Comparison of ENCODE assay signal across 17 cellular contexts in genomic region chr10:111560042-111560441, GRCh38.
DNase-seq lines count a peak whose midpoint lies in the region; ATAC-seq, FAIRE-seq and TF ChIP-seq lines count a peak whose summit lies in the region.
"Had no signal": no experiment of that assay in that cellular context is flagged by ENCODE, and none has a peak within 500 bp of the region (broad histone marks: within the 10 kb centered on the region; RNA-seq: fewer than 3 reads in every experiment).

No MANE protein-coding gene starts in this region.

- no peaks in the 10 kb centered on the region for H3K36me3 Mint-ChIP-seq in natural killer cell
- H3K36me3 Mint-ChIP-seq: CD14-positive monocyte; CD8-positive, alpha-beta T cell; IgD-negative memory B cell had no signal

- H3K27me3 Mint-ChIP-seq in natural killer cell (ENCODE audit: low read depth in 2 of 2): no peaks in the 10 kb centered on the region

- intact Hi-C loops in HepG2 (cut with micrococcal nuclease; ENCODE audit: unreplicated experiment): no loop called here
- intact Hi-C loops in left lung (cut with DNase I): no loop called here
- intact Hi-C loops in natural killer cell (cut with micrococcal nuclease): no loop called here

- H3K9me3 Mint-ChIP-seq in natural killer cell: no peaks in the 10 kb centered on the region
- H3K9me3 Mint-ChIP-seq: CD8-positive, alpha-beta T cell; GM23338; IgD-negative memory B cell had no signal

- no peak overlapping the region for H3K9ac ChIP-seq in liver (ENCODE audit: low read depth in 1 of 2, low read length in 2 of 2)
- H3K9ac ChIP-seq in HepG2 (ENCODE audit: insufficient read depth, low read depth, low read length): no peak overlapping the region

- POLR2A ChIA-PET in HepG2 (lab: Yijun Ruan, JAX): no interaction called here

- no peak overlapping the region for H3K4me3 ChIP-seq in liver (ENCODE audit: low read depth in 1 of 3, low read length in 3 of 3)
- no peak overlapping the region for H3K4me3 ChIP-seq in HepG2 (replicated peaks in 1 of 3; ENCODE audit: insufficient read depth in 1 of 3, low read depth in 2 of 3, low read length in 3 of 3)
- no peak overlapping the region for H3K4me3 ChIP-seq in epithelial cell of esophagus (ENCODE audit: low read length)
- no peak overlapping the region for H3K4me3 ChIP-seq in left lung
- H3K4me3 ChIP-seq: GM23338 had no signal

- no peaks in the 10 kb centered on the region for H4K20me1 ChIP-seq in HepG2 (ENCODE audit: insufficient read depth, low read length)

- TF ChIP-seq CTCF in liver (IDR thresholded peaks at IDR 0.05; ENCODE audit: low read depth, low read length, missing input control) (no peak), HepG2 (CRISPR knock-in tag; IDR thresholded peaks at IDR 0.05) (no peak), epithelial cell of esophagus (IDR thresholded peaks at IDR 0.05; ENCODE audit: insufficient read depth, low read depth, low read length, missing control alignments) (no peak), omental fat pad (IDR thresholded peaks at IDR 0.05) (no peak), left lung (IDR thresholded peaks at IDR 0.05) (no peak), natural killer cell (IDR thresholded peaks at IDR 0.05) (no peak)

- DNase-seq in HepG2 (ENCODE audit: low spot score) (no peak), epithelial cell of esophagus (ENCODE audit: low read depth) (peak; percentile 1), omental fat pad (ENCODE audit: low spot score) (no peak), left lung (no peak), natural killer cell (no peak), COR-L47 (lab: John Stamatoyannopoulos, UW) (no peak)
- DNase-seq: 8988T; Caco-2; CD8-positive, alpha-beta T cell; DND-41; GDM1; H7; KG1 had no signal

- 28% methylated on average over 4 of the region's 4 CpGs for WGBS in liver
- WGBS in HepG2 (ENCODE audit: low lambda C conversion rate): 12% methylated on average over 4 of the region's 4 CpGs

- H3K27ac ChIP-seq in liver (ENCODE audit: low read depth in 1 of 2, low read length in 2 of 2) (no peak overlapping the region), HepG2 (ENCODE audit: extremely low read length, insufficient read depth, low read length) (no peak overlapping the region), left lung (no peak overlapping the region)

- H3K27ac Mint-ChIP-seq in natural killer cell: no peak overlapping the region
- H3K27ac Mint-ChIP-seq: CD8-positive, alpha-beta T cell; GM23338 had no signal

- TF ChIP-seq POLR2A in HepG2 (IDR thresholded peaks at IDR 0.05; ENCODE audit: insufficient read depth in 1 of 2, low read depth in 2 of 2, low read length in 2 of 2): no peak

- in situ Hi-C loops in HepG2 (cut with HindIII; ENCODE audit: extremely low pct_ligation_motif_present, low pct_unique_long_range_greater_than_20kb): no loop called here

- H3K4me3 Mint-ChIP-seq in natural killer cell: no peak overlapping the region
- H3K4me3 Mint-ChIP-seq: CD14-positive monocyte; CD8-positive, alpha-beta T cell; GM23338; IgD-negative memory B cell had no signal

- H3K9me3 ChIP-seq in liver (ENCODE audit: control insufficient read depth in 4 of 4, low read length in 3 of 4) (no peaks in the 10 kb centered on the region), HepG2 (ENCODE audit: low read length) (no peaks in the 10 kb centered on the region), left lung (no peaks in the 10 kb centered on the region)
- H3K9me3 ChIP-seq: Caco-2 had no signal

- TF ChIP-seq EP300 in HepG2 (IDR thresholded peaks at IDR 0.05; ENCODE audit: low read depth in 2 of 2, low read length in 2 of 2): no peak
- no peak for TF ChIP-seq EP300 in HepG2 (CRISPR knock-in tag; IDR thresholded peaks at IDR 0.05; ENCODE audit: borderline replicate concordance)

- no peaks in the 10 kb centered on the region for H3K4me1 Mint-ChIP-seq in natural killer cell
- H3K4me1 Mint-ChIP-seq: CD14-positive monocyte, IgD-negative memory B cell had no signal

- H3K36me3 ChIP-seq in liver (ENCODE audit: control insufficient read depth in 4 of 4, insufficient read depth in 3 of 4, low read depth in 1 of 4, low read length in 3 of 4) (no peaks in the 10 kb centered on the region), HepG2 (replicated peaks in 1 of 2; ENCODE audit: control insufficient read depth in 1 of 2, insufficient read depth in 2 of 2, low read length in 2 of 2) (no peaks in the 10 kb centered on the region), left lung (no peaks in the 10 kb centered on the region)

- no peaks in the 10 kb centered on the region for H3K27me3 ChIP-seq in liver (ENCODE audit: control insufficient read depth in 4 of 4, insufficient read depth in 4 of 4, low read length in 3 of 4)
- H3K27me3 ChIP-seq in HepG2 (ENCODE audit: control insufficient read depth in 1 of 2, insufficient read depth in 2 of 2, low read length in 2 of 2): no peaks in the 10 kb centered on the region
- H3K27me3 ChIP-seq in left lung: no peaks in the 10 kb centered on the region

- peaks cover 2 to 39% (median 30%) of the 10 kb centered on the region in 4 donors for H3K4me1 ChIP-seq in liver (ENCODE audit: control insufficient read depth in 4 of 4, insufficient read depth in 4 of 4, low read length in 3 of 4)
- H3K4me1 ChIP-seq in HepG2 (ENCODE audit: insufficient read depth, low read length): peaks cover 12% of the 10 kb centered on the region
- no peaks in the 10 kb centered on the region for H3K4me1 ChIP-seq in left lung

- no peak overlapping the region for H3K4me2 ChIP-seq in HepG2 (ENCODE audit: low read depth, low read length)
- H3K4me2 ChIP-seq: GM23338 had no signal

- TF ChIP-seq RAD21 in liver (IDR thresholded peaks at IDR 0.05) (no peak), HepG2 (CRISPR knock-in tag; IDR thresholded peaks at IDR 0.05) (no peak)

- H2AFZ ChIP-seq in HepG2 (ENCODE audit: low read length): no peak overlapping the region
- H2AFZ ChIP-seq: GM23338 had no signal

- CTCF ChIA-PET in HepG2 (lab: Yijun Ruan, JAX; ENCODE audit: low intra/inter-chr PET ratio, low total read pairs): no interaction called here

- H3K79me2 ChIP-seq in HepG2 (ENCODE audit: insufficient read depth, low read length): no peaks in the 10 kb centered on the region

- ATAC-seq in HepG2 (no peak), omental fat pad (ENCODE audit: low FRiP score) (peak; percentile 78), left lung (no peak), natural killer cell (no peak)
- ATAC-seq: CD8-positive, alpha-beta T cell; GM23338 had no signal

- no TSS peak for BruUV-seq in HepG2 (replicated peaks; lab: Mats Ljungman, UMichigan)

- FAIRE-seq in HepG2 (lab: Jason Lieb, UNC): no peak

TF ChIP-seq in liver, 16 proteins besides CTCF, POLR2A, EP300 and RAD21 (continues in another document):
- TF ChIP-seq FOXA1 (IDR thresholded peaks at IDR 0.05) (no peak), SP1 (IDR thresholded peaks at IDR 0.05) (no peak), REST (IDR thresholded peaks at IDR 0.05) (no peak), FOXA2 (IDR thresholded peaks at IDR 0.05) (no peak)

TF ChIP-seq in HepG2, 621 proteins besides CTCF, POLR2A, EP300 and RAD21:
- no peak for TF ChIP-seq ZNF503 (CRISPR knock-in tag; IDR thresholded peaks at IDR 0.05)
